ENCODE assay signal across 9 cellular contexts in the genomic region with DNA sequence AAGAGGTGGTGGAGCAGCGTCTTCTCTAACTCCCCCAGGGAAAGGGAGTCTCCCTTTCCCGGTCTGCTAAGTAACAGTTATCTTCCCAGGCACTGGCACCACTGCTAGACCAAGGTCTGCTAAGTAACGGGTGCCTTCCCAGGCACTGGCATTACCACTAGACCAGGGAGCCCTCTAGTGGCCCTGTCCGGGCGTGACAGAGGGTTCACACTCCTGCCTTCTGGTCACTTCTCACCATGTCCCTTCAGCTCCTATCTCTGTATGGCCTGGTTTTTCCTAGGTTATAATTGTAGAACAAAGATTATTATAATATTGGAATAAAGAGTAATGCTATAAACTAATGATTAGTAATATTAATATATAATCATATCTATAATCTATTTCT. TPM values are rescaled to one million over a fixed set of nuclear protein-coding genes. Genes with fewer than 3 reads are reported as not detected.
DNase-seq lines count a peak whose midpoint lies in the region; ATAC-seq and TF ChIP-seq lines count a peak whose summit lies in the region.
"Not testable (repeated sequence)": the region's sequence is repeated elsewhere in the genome, so short reads cannot be mapped to it uniquely, and the experiment has no call there.
"Had no signal": no experiment of that assay in that cellular context is flagged by ENCODE, and none has a peak within 500 bp of the region (broad histone marks: within the 10 kb centered on the region; RNA-seq: fewer than 3 reads in every experiment).

No MANE protein-coding gene starts in this region.

- POLR2A ChIA-PET in MCF 10A (lab: Yijun Ruan, JAX): not testable (repeated sequence)

- peaks cover 96% of the 10 kb centered on the region for H3K36me3 Mint-ChIP-seq in MCF 10A (ENCODE audit: insufficient read depth, unreplicated experiment)

- ATAC-seq in GM19351 (IDR thresholded peaks at IDR 0.05; ENCODE audit: unreplicated experiment) (peak; percentile 25), HG03139 (IDR thresholded peaks at IDR 0.05; ENCODE audit: unreplicated experiment) (peak; percentile 20)

- H3K27ac ChIP-seq in C4-2B: not testable (repeated sequence)

- not testable (repeated sequence) for H3K27ac Mint-ChIP-seq in MCF 10A (ENCODE audit: low read depth, unreplicated experiment)

- H3K4me3 Mint-ChIP-seq in MCF 10A (ENCODE audit: unreplicated experiment): not testable (repeated sequence)

- DNase-seq in NCI-H526 (lab: John Stamatoyannopoulos, UW): peak; percentile 2 to 75
- DNase-seq in activated CD4-positive, CD25-positive, alpha-beta regulatory T cell treated with anti-CD3 and anti-CD28 coated beads, Interleukin-2, amount 50 U/mL, for 16 hours (ENCODE audit: low read depth, low spot score): peak; percentile 54
- DNase-seq in MCF 10A (ENCODE audit: unreplicated experiment): peak; percentile 62
- DNase-seq in kidney tubule cell (ENCODE audit: low spot score): peak; percentile 56
- DNase-seq in stimulated activated CD4-positive, alpha-beta T cell treated with anti-CD3 and anti-CD28 coated beads, Interleukin-2, amount 100 ng/mL, for 4 hours (ENCODE audit: low read depth): peak; percentile 47

- peaks cover 21% of the 10 kb centered on the region for H3K4me1 Mint-ChIP-seq in MCF 10A (ENCODE audit: insufficient read depth, unreplicated experiment)

- intact Hi-C loops in MCF 10A (cut with micrococcal nuclease): loop anchor here (10.0 kb wide), 1 partner anchor 210 kb away; no protein-coding TSS in a partner anchor

- not testable (repeated sequence) for BruUV-seq in MCF 10A (replicated peaks; lab: Mats Ljungman, UMichigan)

- H3K27me3 Mint-ChIP-seq in MCF 10A (ENCODE audit: insufficient read depth, unreplicated experiment): not testable (repeated sequence)

- not testable (repeated sequence) for H3K9me3 Mint-ChIP-seq in MCF 10A (ENCODE audit: unreplicated experiment)

- TF ChIP-seq CTCF in C4-2B (conservative IDR thresholded peaks at IDR 0.05) (peak; percentile 25; the same call in 1 of the 2 replicates), MCF 10A (IDR thresholded peaks at IDR 0.05; ENCODE audit: unreplicated experiment) (peak; percentile 52)

- CTCF ChIA-PET in MCF 10A (lab: Yijun Ruan, JAX): interaction anchor here (0.6 to 1.2 kb wide), 3 partner anchors 9 to 215 kb away, joined by 3 to 7 read pairs (median 6); no protein-coding TSS in a partner anchor

RNA-seq across cellular contexts. Expression of a gene that starts 12.6 kb away (rescaled TPM):
- total RNA-seq in MCF 10A (2022): 39.8 and 56.2 TPM in 2 replicates

RNA-seq across cellular contexts. Expression of a gene that starts 28.0 kb away (rescaled TPM):
- 0.65 and 1.6 TPM in 2 replicates for total RNA-seq in MCF 10A (2022)

RNA-seq across cellular contexts. Expression of a gene that starts 37.8 kb away (rescaled TPM):
- not detected in 2 replicates for total RNA-seq in MCF 10A (2022)
- total RNA-seq: mesenteric fat pad had no signal
